In the genomic region with DNA sequence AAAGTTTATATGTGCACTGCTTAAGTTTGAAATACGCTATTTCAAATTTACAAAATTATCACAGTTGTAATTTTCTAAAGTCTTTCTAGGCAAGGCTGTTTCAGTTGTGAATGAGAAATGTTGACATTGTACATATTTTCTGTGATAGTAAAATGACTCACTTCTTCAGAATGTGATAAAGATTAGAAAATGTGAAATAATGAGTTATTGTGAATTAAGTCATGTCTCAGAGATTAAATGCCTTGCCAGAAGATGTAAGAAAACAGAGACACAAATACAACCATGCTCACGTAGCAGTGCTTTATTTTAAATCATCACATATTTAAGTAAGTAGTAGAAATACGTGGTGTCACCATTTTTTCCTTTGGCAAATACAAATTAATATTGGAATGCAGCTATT, we compare ENCODE assay signal across 11 cellular contexts. TPM values are rescaled to one million over a fixed set of nuclear protein-coding genes. Genes with fewer than 3 reads are reported as not detected.
DNase-seq lines count a peak whose midpoint lies in the region; ATAC-seq, FAIRE-seq and TF ChIP-seq lines count a peak whose summit lies in the region.
"Had no signal": no experiment of that assay in that cellular context is flagged by ENCODE, and none has a peak within 500 bp of the region (broad histone marks: within the 10 kb centered on the region; RNA-seq: fewer than 3 reads in every experiment).

No MANE protein-coding gene starts in this region.

- no peaks in the 10 kb centered on the region for H3K9me3 Mint-ChIP-seq in dendritic cell treated with granulocyte-macrophage colony-stimulating factor and Interleukin-4, amounts not matched to agents 40 ng/mL and 50 ng/mL, for 4 days
- H3K9me3 Mint-ChIP-seq: activated naive CD8-positive, alpha-beta T cell treated with anti-CD3 and anti-CD28 coated beads, Interleukin-2, amount 50 U/mL, for 24 hours had no signal

- H3K9me3 ChIP-seq in A549 (no peaks in the 10 kb centered on the region), mesodermal cell (ENCODE audit: control insufficient read depth, low read length) (no peaks in the 10 kb centered on the region)

- no peaks in the 10 kb centered on the region for H3K36me3 ChIP-seq in mesodermal cell (ENCODE audit: control insufficient read depth, insufficient read depth, low read length)

- peak overlapping the region; percentile 72 for H3K27ac Mint-ChIP-seq in dendritic cell treated with granulocyte-macrophage colony-stimulating factor and Interleukin-4, amounts not matched to agents 40 ng/mL and 50 ng/mL, for 4 days
- H3K27ac Mint-ChIP-seq: activated naive CD8-positive, alpha-beta T cell treated with anti-CD3 and anti-CD28 coated beads, Interleukin-2, amount 50 U/mL, for 24 hours had no signal

- peaks cover 30% of the 10 kb centered on the region for H3K36me3 Mint-ChIP-seq in dendritic cell treated with granulocyte-macrophage colony-stimulating factor and Interleukin-4, amounts not matched to agents 40 ng/mL and 50 ng/mL, for 4 days (ENCODE audit: low read depth)

- TF ChIP-seq RAD21 in A549 (conservative IDR thresholded peaks at IDR 0.05 in 1 of 2, IDR thresholded peaks at IDR 0.05 in 1 of 2) = no peak

- peaks cover 16% of the 10 kb centered on the region for H3K27me3 Mint-ChIP-seq in dendritic cell treated with granulocyte-macrophage colony-stimulating factor and Interleukin-4, amounts not matched to agents 40 ng/mL and 50 ng/mL, for 4 days

- ATAC-seq in A549 = peak in 1 of 2 experiments; percentile 11; a peak in 1 of 6 replicates
- ATAC-seq in GM21515 (IDR thresholded peaks at IDR 0.05; ENCODE audit: unreplicated experiment) = no peak
- ATAC-seq: activated naive CD8-positive, alpha-beta T cell treated with anti-CD3 and anti-CD28 coated beads, Interleukin-2, amount 50 U/mL, for 24 hours had no signal

- H3K4me3 ChIP-seq in A549 (peak overlapping the region; percentile 41; the same call in 2 of the 3 replicates), mesodermal cell (ENCODE audit: extremely low read depth, insufficient read depth, low read length, poor library complexity, severe bottlenecking) (peak overlapping the region; percentile 26)

- no peak for TF ChIP-seq EP300 in A549 (IDR thresholded peaks at IDR 0.05)

- TF ChIP-seq POLR2A in A549 (IDR thresholded peaks at IDR 0.05; ENCODE audit: low read length) = no peak

- WGBS in A549 (ENCODE audit: missing lambda C conversion rate) = 5% methylated on average over 3 of the region's 3 CpGs
- no CpG with 5 or more reads among the region's 3 CpGs for WGBS in mesodermal cell (ENCODE audit: insufficient coverage in 2 of 2), 2 experiments

- peaks cover 14% of the 10 kb centered on the region for H3K4me1 Mint-ChIP-seq in dendritic cell treated with granulocyte-macrophage colony-stimulating factor and Interleukin-4, amounts not matched to agents 40 ng/mL and 50 ng/mL, for 4 days (ENCODE audit: low read depth)

- peaks cover 14% of the 10 kb centered on the region; the same call in 2 of the 3 replicates for H3K4me1 ChIP-seq in A549
- H3K4me1 ChIP-seq in mesodermal cell (ENCODE audit: control insufficient read depth, insufficient read depth, low read length, poor library complexity, severe bottlenecking) = no peaks in the 10 kb centered on the region

- FAIRE-seq in A549 (lab: Jason Lieb, UNC) = peak; percentile 96
- FAIRE-seq: GM12878 had no signal

- POLR2A ChIA-PET in A549 (lab: Yijun Ruan, JAX) = no interaction called here

- DNase-seq in A549 (ENCODE audit: low read depth in 1 of 2, low spot score in 1 of 2) (no peak), M059J (ENCODE audit: low read depth) (peak; percentile 43), NOMO-1 (lab: John Stamatoyannopoulos, UW; ENCODE audit: unreplicated experiment in 2 of 2) (no peak), NCI-H774 (lab: John Stamatoyannopoulos, UW) (no peak)
- DNase-seq in activated CD8-positive, alpha-beta memory T cell treated with anti-CD3 and anti-CD28 coated beads for 24 hours = no peak
- DNase-seq: activated CD4-positive, CD25-positive, alpha-beta regulatory T cell treated with anti-CD3 and anti-CD28 coated beads, Interleukin-2, amount 50 U/mL, for 72 hours had no signal

- no peak overlapping the region for H3K4me3 Mint-ChIP-seq in dendritic cell treated with granulocyte-macrophage colony-stimulating factor and Interleukin-4, amounts not matched to agents 40 ng/mL and 50 ng/mL, for 4 days

- TF ChIP-seq CTCF in A549 (IDR thresholded peaks at IDR 0.05) = no peak

- H3K27ac ChIP-seq in A549 (peak overlapping the region in 1 of 2 experiments; percentile 62; a peak in 3 of 6 replicates), mesodermal cell (ENCODE audit: low read depth, low read length, severe bottlenecking) (peak overlapping the region; percentile 69)

- intact Hi-C loops in dendritic cell treated with granulocyte-macrophage colony-stimulating factor and Interleukin-4, amounts not matched to agents 40 ng/mL and 50 ng/mL, for 4 days (cut with micrococcal nuclease) = no loop called here

- H3K4me2 ChIP-seq in A549 = peak overlapping the region; percentile 75

- CTCF ChIA-PET in A549 (lab: Yijun Ruan, JAX) = interaction anchor here (3.2 kb wide), 1 partner anchor 37 kb away, joined by 18 read pairs; no protein-coding TSS in a partner anchor

TF ChIP-seq in A549, 52 proteins besides CTCF, POLR2A, EP300 and RAD21:
- TF ChIP-seq, protein P1, sequence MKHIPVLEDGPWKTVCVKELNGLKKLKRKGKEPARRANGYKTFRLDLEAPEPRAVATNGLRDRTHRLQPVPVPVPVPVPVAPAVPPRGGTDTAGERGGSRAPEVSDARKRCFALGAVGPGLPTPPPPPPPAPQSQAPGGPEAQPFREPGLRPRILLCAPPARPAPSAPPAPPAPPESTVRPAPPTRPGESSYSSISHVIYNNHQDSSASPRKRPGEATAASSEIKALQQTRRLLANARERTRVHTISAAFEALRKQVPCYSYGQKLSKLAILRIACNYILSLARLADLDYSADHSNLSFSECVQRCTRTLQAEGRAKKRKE (CRISPR knock-in tag; IDR thresholded peaks at IDR 0.05; ENCODE audit: low read depth) = no peak
- TF ChIP-seq FOSL2 (IDR thresholded peaks at IDR 0.05) (no peak), FOSL2 (CRISPR knock-in tag; IDR thresholded peaks at IDR 0.05) (peak; percentile 74), HOXB5 (CRISPR knock-in tag; IDR thresholded peaks at IDR 0.05) (no peak), TFCP2L1 (CRISPR knock-in tag; IDR thresholded peaks at IDR 0.05) (no peak), CHD2 (IDR thresholded peaks at IDR 0.05; ENCODE audit: low read length, partially characterized antibody) (no peak), JUNB (IDR thresholded peaks at IDR 0.05) (peak; percentile 37), HOXB13 (CRISPR knock-in tag; IDR thresholded peaks at IDR 0.05; ENCODE audit: low read depth) (no peak), CBX2 (IDR thresholded peaks at IDR 0.05; ENCODE audit: borderline replicate concordance, low read depth) (no peak), KDM5A (IDR thresholded peaks at IDR 0.05) (no peak), HDAC2 (IDR thresholded peaks at IDR 0.05) (no peak), BHLHE40 (IDR thresholded peaks at IDR 0.05; ENCODE audit: low read depth, low read length) (no peak), CBX8 (IDR thresholded peaks at IDR 0.05) (no peak)

RNA-seq across cellular contexts. Expression of gene CLCN4, which starts 0.8 kb away (rescaled TPM):
- polyA plus RNA-seq in A549 (2011; rRNA removed) (4.4 and 4.7 TPM in 2 replicates), A549 (2017; fragmentation: RNase III; extraction: RNeasy Plus Mini Kit Qiagen cat#74134 plus additional on column Dnase treatment) (2.7 to 2.9 TPM (median 2.8 TPM) in 3 replicates)
- 3.0 and 3.3 TPM in 2 replicates for polyA plus RNA-seq in A549 (2012; cell fraction: cytosol; rRNA removed)
- polyA plus RNA-seq in A549 (2012; cell fraction: nucleus; rRNA removed) = 3.0 and 3.6 TPM in 2 replicates
- polyA minus RNA-seq in A549 (2011; rRNA and poly(A)+ RNA removed) = 8.1 and 10.7 TPM in 2 replicates
- 1.7 and 3.0 TPM in 2 replicates for total RNA-seq in M059J (2014; rRNA removed; shearing (Covaris generic))
- 5.7 TPM for polyA plus RNA-seq in mesodermal cell (2013, experiment 1 of 2)
- polyA plus RNA-seq in mesodermal cell (2013, experiment 2 of 2) = 3.3 TPM
